Comparison of ENCODE assay signal across 1 cellular context in genomic region chr1:45585496-45586075, GRCh38.
TF ChIP-seq lines count a peak whose summit lies in the region.

No MANE protein-coding gene starts in this region.

TF ChIP-seq in HepG2, 621 proteins besides CTCF, POLR2A, EP300 and RAD21:
- TF ChIP-seq ZNF605 (CRISPR knock-in tag; IDR thresholded peaks at IDR 0.05) (0 out of 2 replicates have a peak, but pooled peaks have one; percentile 37), XBP1 (CRISPR knock-in tag; IDR thresholded peaks at IDR 0.05) (no peak), ETS1 (CRISPR knock-in tag; IDR thresholded peaks at IDR 0.05) (no peak), CHD2 (IDR thresholded peaks at IDR 0.05; ENCODE audit: low read depth, low read length) (no peak), ZNF282 (IDR thresholded peaks at IDR 0.05; ENCODE audit: partially characterized antibody) (no peak), TBP (CRISPR knock-in tag; IDR thresholded peaks at IDR 0.05) (no peak), RBM22 (optimal IDR thresholded peaks at IDR 0.05; ENCODE audit: low read length) (no peak), ZNF431 (CRISPR knock-in tag; IDR thresholded peaks at IDR 0.05; ENCODE audit: borderline replicate concordance, low read depth) (no peak), SNRNP70 (IDR thresholded peaks at IDR 0.05; ENCODE audit: low read depth, low read length) (no peak), HIC2 (CRISPR knock-in tag; IDR thresholded peaks at IDR 0.05; ENCODE audit: low read depth) (no peak), ZNF263 (CRISPR knock-in tag; IDR thresholded peaks at IDR 0.05) (0 out of 2 replicates have a peak, but pooled peaks have one; percentile 25), IRF9 (CRISPR knock-in tag; IDR thresholded peaks at IDR 0.05; ENCODE audit: borderline replicate concordance) (no peak)
- TF ChIP-seq, protein P1, sequence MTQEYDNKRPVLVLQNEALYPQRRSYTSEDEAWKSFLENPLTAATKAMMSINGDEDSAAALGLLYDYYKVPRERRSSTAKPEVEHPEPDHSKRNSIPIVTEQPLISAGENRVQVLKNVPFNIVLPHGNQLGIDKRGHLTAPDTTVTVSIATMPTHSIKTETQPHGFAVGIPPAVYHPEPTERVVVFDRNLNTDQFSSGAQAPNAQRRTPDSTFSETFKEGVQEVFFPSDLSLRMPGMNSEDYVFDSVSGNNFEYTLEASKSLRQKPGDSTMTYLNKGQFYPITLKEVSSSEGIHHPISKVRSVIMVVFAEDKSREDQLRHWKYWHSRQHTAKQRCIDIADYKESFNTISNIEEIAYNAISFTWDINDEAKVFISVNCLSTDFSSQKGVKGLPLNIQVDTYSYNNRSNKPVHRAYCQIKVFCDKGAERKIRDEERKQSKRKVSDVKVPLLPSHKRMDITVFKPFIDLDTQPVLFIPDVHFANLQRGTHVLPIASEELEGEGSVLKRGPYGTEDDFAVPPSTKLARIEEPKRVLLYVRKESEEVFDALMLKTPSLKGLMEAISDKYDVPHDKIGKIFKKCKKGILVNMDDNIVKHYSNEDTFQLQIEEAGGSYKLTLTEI (CRISPR knock-in tag; conservative IDR thresholded peaks at IDR 0.05): no peak
